Comparison of ENCODE assay signal across 1 cellular context in genomic region chr2:96176661-96177060, GRCh38.
TF ChIP-seq lines count a peak whose summit lies in the region.

No MANE protein-coding gene starts in this region.

TF ChIP-seq in HepG2, 621 proteins besides CTCF, POLR2A, EP300 and RAD21:
- no peak for TF ChIP-seq ATF1 (CRISPR knock-in tag; IDR thresholded peaks at IDR 0.05)
- TF ChIP-seq CC2D1A (CRISPR knock-in tag; IDR thresholded peaks at IDR 0.05), result no peak
- TF ChIP-seq HOXA7 (CRISPR knock-in tag; IDR thresholded peaks at IDR 0.05), result no peak
- no peak for TF ChIP-seq PHF20 (CRISPR knock-in tag; IDR thresholded peaks at IDR 0.05)
- TF ChIP-seq ZNF362 (CRISPR knock-in tag; IDR thresholded peaks at IDR 0.05; ENCODE audit: borderline replicate concordance), result no peak
- TF ChIP-seq ZFP36 (IDR thresholded peaks at IDR 0.05; ENCODE audit: borderline replicate concordance, low read depth, low read length, partially characterized antibody), result no peak
- TF ChIP-seq POLR2AphosphoS5 (IDR thresholded peaks at IDR 0.05; ENCODE audit: low read depth, low read length), result no peak
- TF ChIP-seq ATF7 (IDR thresholded peaks at IDR 0.05), result no peak
- no peak for TF ChIP-seq ATF7 (CRISPR knock-in tag; IDR thresholded peaks at IDR 0.05)
- TF ChIP-seq ZNF773 (CRISPR knock-in tag; IDR thresholded peaks at IDR 0.05; ENCODE audit: borderline replicate concordance), result no peak
- no peak for TF ChIP-seq ZKSCAN8 (CRISPR knock-in tag; IDR thresholded peaks at IDR 0.05; ENCODE audit: borderline replicate concordance)
- no peak for TF ChIP-seq ZEB1 (IDR thresholded peaks at IDR 0.05; ENCODE audit: insufficient replicate concordance, low read depth)
- TF ChIP-seq JDP2 (CRISPR knock-in tag; IDR thresholded peaks at IDR 0.05; ENCODE audit: borderline replicate concordance), result no peak
- TF ChIP-seq JARID2 (CRISPR knock-in tag; IDR thresholded peaks at IDR 0.05; ENCODE audit: insufficient replicate concordance), result no peak
- no peak for TF ChIP-seq JUN (CRISPR knock-in tag; IDR thresholded peaks at IDR 0.05)
- no peak for TF ChIP-seq ZNF451 (CRISPR knock-in tag; IDR thresholded peaks at IDR 0.05)
